ENCODE assay signal across 19 cellular contexts in the genomic region with DNA sequence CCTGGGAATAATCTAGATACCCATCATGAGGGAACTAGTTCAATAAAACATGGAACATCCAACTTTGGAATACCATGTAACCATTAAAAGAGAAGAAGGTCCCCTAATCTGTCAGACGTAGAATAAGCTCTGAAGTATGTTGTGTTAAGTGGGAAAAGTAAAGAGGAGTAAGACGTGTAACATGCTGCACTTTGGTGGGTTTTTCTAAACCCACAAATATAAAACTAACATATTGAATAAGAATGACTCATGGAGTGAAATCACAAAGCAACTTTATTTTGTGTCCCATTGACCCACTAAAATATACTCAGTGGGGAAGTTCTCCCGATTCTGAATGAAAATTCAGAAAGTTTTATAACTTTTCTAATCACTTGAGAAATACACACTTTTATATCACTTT.
A peak's percentile ranks its signal among the peaks of the same experiment; 100 is the strongest.
DNase-seq lines count a peak whose midpoint lies in the region; ATAC-seq and TF ChIP-seq lines count a peak whose summit lies in the region.
"Had no signal": no experiment of that assay in that cellular context is flagged by ENCODE, and none has a peak within 500 bp of the region (broad histone marks: within the 10 kb centered on the region; RNA-seq: fewer than 3 reads in every experiment).

No MANE protein-coding gene starts in this region.

- intact Hi-C loops in ovary (cut with DNase I) = no loop called here
- intact Hi-C loops in heart left ventricle (cut with DNase I) = no loop called here

- H3K9me3 ChIP-seq in ovary (no peaks in the 10 kb centered on the region), heart left ventricle (peaks cover 0 to 5% (median 0%) of the 10 kb centered on the region in 12 donors)
- H3K9me3 ChIP-seq: lower lobe of right lung had no signal

- H3K4me3 Mint-ChIP-seq in stimulated activated memory B cell treated with anti-CD40 and anti-IgM and Interleukin-4, amounts not matched to agents 10 μg/mL and 1 μg/mL and 100 μg/mL, for 72 hours = no peak overlapping the region
- H3K4me3 Mint-ChIP-seq: T-cell, type B pancreatic cell had no signal

- peak; percentile 3 for ATAC-seq in GM19025 (IDR thresholded peaks at IDR 0.05; ENCODE audit: low read depth, unreplicated experiment)
- ATAC-seq in HG02678 (IDR thresholded peaks at IDR 0.05; ENCODE audit: unreplicated experiment) = peak; percentile 15
- ATAC-seq in HG03571 (IDR thresholded peaks at IDR 0.05; ENCODE audit: unreplicated experiment) = peak; percentile 5
- ATAC-seq in stimulated activated memory B cell treated with anti-CD40 and anti-IgM and Interleukin-4, amounts not matched to agents 10 μg/mL and 1 μg/mL and 100 μg/mL, for 72 hours = no peak
- no peak for ATAC-seq in heart left ventricle
- no peak for ATAC-seq in GM21447 (IDR thresholded peaks at IDR 0.05; ENCODE audit: unreplicated experiment)
- ATAC-seq: lower lobe of right lung, T-cell had no signal

- TF ChIP-seq CTCF in ovary (IDR thresholded peaks at IDR 0.05) (no peak), heart left ventricle (IDR thresholded peaks at IDR 0.05) (no peak)

- no peaks in the 10 kb centered on the region for H3K36me3 Mint-ChIP-seq in stimulated activated memory B cell treated with anti-CD40 and anti-IgM and Interleukin-4, amounts not matched to agents 10 μg/mL and 1 μg/mL and 100 μg/mL, for 72 hours
- H3K36me3 Mint-ChIP-seq: T-cell, type B pancreatic cell had no signal

- H3K27ac ChIP-seq in ovary (no peak overlapping the region), heart left ventricle (no peak overlapping the region)
- H3K27ac ChIP-seq: epithelial cell of prostate, GM23248, lower lobe of right lung had no signal

- 72 to 77% (median 76%) methylated on average over 3 of the region's 3 CpGs for WGBS in ovary, 3 donors
- 78 to 96% (median 93%) methylated on average over 3 of the region's 3 CpGs for whole genome bisulfite sequencing in heart left ventricle, 4 donors

- peak overlapping the region; percentile 17 for H3K27ac Mint-ChIP-seq in stimulated activated memory B cell treated with anti-CD40 and anti-IgM and Interleukin-4, amounts not matched to agents 10 μg/mL and 1 μg/mL and 100 μg/mL, for 72 hours
- H3K27ac Mint-ChIP-seq: T-cell, type B pancreatic cell had no signal

- TF ChIP-seq EP300 in ovary (IDR thresholded peaks at IDR 0.05) = no peak

- peaks cover 3% of the 10 kb centered on the region for H3K9me3 Mint-ChIP-seq in stimulated activated memory B cell treated with anti-CD40 and anti-IgM and Interleukin-4, amounts not matched to agents 10 μg/mL and 1 μg/mL and 100 μg/mL, for 72 hours
- H3K9me3 Mint-ChIP-seq: type B pancreatic cell had no signal

- H3K4me1 Mint-ChIP-seq in stimulated activated memory B cell treated with anti-CD40 and anti-IgM and Interleukin-4, amounts not matched to agents 10 μg/mL and 1 μg/mL and 100 μg/mL, for 72 hours = peaks cover 28% of the 10 kb centered on the region
- H3K4me1 Mint-ChIP-seq: T-cell had no signal

- H3K4me1 ChIP-seq in ovary (ENCODE audit: insufficient read depth) = peaks cover 3% of the 10 kb centered on the region
- peaks cover 0 to 6% (median 0%) of the 10 kb centered on the region in 12 donors for H3K4me1 ChIP-seq in heart left ventricle
- H3K4me1 ChIP-seq: lower lobe of right lung had no signal

- H3K27me3 ChIP-seq in ovary (no peaks in the 10 kb centered on the region), heart left ventricle (no peaks in the 10 kb centered on the region)

- no peaks in the 10 kb centered on the region for H3K36me3 ChIP-seq in ovary
- no peaks in the 10 kb centered on the region for H3K36me3 ChIP-seq in heart left ventricle
- H3K36me3 ChIP-seq: lower lobe of right lung had no signal

- DNase-seq in ovary (no peak), heart left ventricle (no peak)
- DNase-seq: activated naive CD4-positive, alpha-beta T cell; foreskin fibroblast; GM23248; lower lobe of right lung; MM.1S; NCI-H146; NCI-H2171 treated with DMSO at 0.1 percent for 48 hours; SIG-M5; small intestine; T-cell had no signal

- H3K4me3 ChIP-seq in ovary (no peak overlapping the region), heart left ventricle (no peak overlapping the region)
- H3K4me3 ChIP-seq: GM23248, lower lobe of right lung had no signal

- no peak for TF ChIP-seq POLR2A in ovary (IDR thresholded peaks at IDR 0.05)
- TF ChIP-seq POLR2A in heart left ventricle (IDR thresholded peaks at IDR 0.05) = no peak

- no peaks in the 10 kb centered on the region for H3K27me3 Mint-ChIP-seq in stimulated activated memory B cell treated with anti-CD40 and anti-IgM and Interleukin-4, amounts not matched to agents 10 μg/mL and 1 μg/mL and 100 μg/mL, for 72 hours
- H3K27me3 Mint-ChIP-seq: T-cell, type B pancreatic cell had no signal

Comparison
In these comparisons a context has a peak if more than half of its experiments do, and no peak if none do; other contexts are left out.
1. ATAC-seq: peak in GM19025 (single experiment), HG02678 (single experiment) and HG03571 (single experiment); none in stimulated activated memory B cell treated with anti-CD40 and anti-IgM and Interleukin-4, amounts not matched to agents 10 μg/mL and 1 μg/mL and 100 μg/mL, for 72 hours (single experiment), heart left ventricle (0 of 4) and GM21447 (single experiment).